In the genomic region with DNA sequence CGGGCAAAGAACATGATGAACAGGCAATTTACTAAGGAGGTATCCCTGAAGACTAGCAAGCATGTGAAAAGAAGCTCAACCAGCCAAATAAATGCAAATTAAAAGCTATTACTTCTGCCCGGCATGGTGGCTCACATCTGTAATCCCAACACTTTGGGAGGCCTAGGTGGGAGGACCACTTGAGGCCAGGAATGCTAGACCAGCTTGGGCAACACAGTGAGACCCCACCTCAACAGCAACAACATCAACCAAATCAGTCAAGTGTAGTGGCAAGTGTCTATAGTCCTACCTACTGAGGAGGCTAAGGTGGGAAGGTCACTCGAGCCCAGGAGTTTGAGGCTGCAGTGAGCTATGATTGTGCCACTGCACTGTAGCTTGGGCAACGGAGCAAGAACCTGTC, we compare ENCODE assay signal across 28 cellular contexts.
DNase-seq lines count a peak whose midpoint lies in the region; ATAC-seq, FAIRE-seq and TF ChIP-seq lines count a peak whose summit lies in the region.
"Had no signal": no experiment of that assay in that cellular context is flagged by ENCODE, and none has a peak within 500 bp of the region (broad histone marks: within the 10 kb centered on the region; RNA-seq: fewer than 3 reads in every experiment).

No MANE protein-coding gene starts in this region.

- peak overlapping the region; percentile 65; the same call in 1 of the 3 replicates for H2BK15ac ChIP-seq in IMR-90 (ENCODE audit: low read depth, low read length)
- no peak overlapping the region for H2BK15ac ChIP-seq in H1 (ENCODE audit: low read length)

- H3K4ac ChIP-seq in IMR-90 (ENCODE audit: low read depth, low read length) (0 out of 2 replicates have a peak overlapping the region, but pooled peaks have one; percentile 3), H1 (replicated peaks; ENCODE audit: insufficient read length, low read depth, low read length) (no peak overlapping the region)

- H3K18ac ChIP-seq in IMR-90 (ENCODE audit: low read depth, low read length) (peak overlapping the region; percentile 57), H1 (ENCODE audit: extremely low read depth, low read length) (no peak overlapping the region)

- no peak overlapping the region for H3K56ac ChIP-seq in IMR-90 (ENCODE audit: extremely low read depth, insufficient read depth, low read length)
- no peak overlapping the region for H3K56ac ChIP-seq in H1 (replicated peaks; ENCODE audit: insufficient read length, low read depth, low read length)

- H3K23me2 ChIP-seq in H1 (ENCODE audit: low read depth, low read length): no peaks in the 10 kb centered on the region; the same call in 1 of the 2 replicates

- peaks cover 5% of the 10 kb centered on the region for H3K4me1 ChIP-seq in mammary epithelial cell (ENCODE audit: insufficient read depth, low read length)
- peaks cover 11% of the 10 kb centered on the region for H3K4me1 ChIP-seq in IMR-90 (ENCODE audit: control insufficient read depth, insufficient read depth, low read length)
- peaks cover 0 to 9% (median 4%) of the 10 kb centered on the region in 4 experiments; a peak in 3 of 7 replicates for H3K4me1 ChIP-seq in H1 (replicated peaks in 1 of 4; ENCODE audit: control insufficient read depth in 3 of 4, insufficient read depth in 4 of 4, low read length in 3 of 4)
- H3K4me1 ChIP-seq in testis: peaks cover 5% of the 10 kb centered on the region
- H3K4me1 ChIP-seq: A549, BE2C, BLaER1 had no signal

- H3K4me2 ChIP-seq in mammary epithelial cell (ENCODE audit: insufficient read depth, low read depth, low read length): no peak overlapping the region
- no peak overlapping the region for H3K4me2 ChIP-seq in IMR-90 (ENCODE audit: low read depth, low read length)
- H3K4me2 ChIP-seq in H1 (ENCODE audit: insufficient read depth in 1 of 2, low read depth in 2 of 2, low read length in 2 of 2): no peak overlapping the region
- H3K4me2 ChIP-seq: A549, BLaER1 had no signal

- H3K27ac ChIP-seq in mammary epithelial cell (ENCODE audit: insufficient read depth, low read depth, low read length) (no peak overlapping the region), IMR-90 (ENCODE audit: insufficient read depth, low read length) (peak overlapping the region; percentile 29; the same call in 1 of the 2 replicates), H1 (ENCODE audit: low read depth, low read length) (no peak overlapping the region), testis (no peak overlapping the region)
- H3K27ac ChIP-seq: 22Rv1, A549, BLaER1 had no signal

- intact Hi-C loops in MCF 10A (cut with micrococcal nuclease) (loop anchor here (1.0 kb wide), 1 partner anchor 141 kb away; a partner anchor contains a TSS), mammary epithelial cell (cut with micrococcal nuclease) (no loop called here), IMR-90 (cut with micrococcal nuclease) (no loop called here), testis (cut with DNase I; ENCODE audit: low total_unique reads) (no loop called here)

- H4K20me1 ChIP-seq in mammary epithelial cell (ENCODE audit: insufficient read depth, low read length) (no peaks in the 10 kb centered on the region), IMR-90 (ENCODE audit: insufficient read depth, low read length) (no peaks in the 10 kb centered on the region), H1 (replicated peaks in 1 of 2; ENCODE audit: control insufficient read depth in 1 of 2, insufficient read depth in 2 of 2, low read length in 2 of 2) (no peaks in the 10 kb centered on the region)
- H4K20me1 ChIP-seq: BLaER1 had no signal

- TF ChIP-seq EP300 in H1 (IDR thresholded peaks at IDR 0.05; ENCODE audit: borderline replicate concordance in 1 of 2, low read depth in 2 of 2, low read length in 2 of 2): no peak

- no peak overlapping the region for H3K9ac ChIP-seq in mammary epithelial cell (ENCODE audit: insufficient read depth, low read length)
- no peak overlapping the region for H3K9ac ChIP-seq in IMR-90 (ENCODE audit: low read depth, low read length)
- H3K9ac ChIP-seq in H1 (replicated peaks in 1 of 4; ENCODE audit: extremely low read depth in 1 of 4, low read depth in 3 of 4, low read length in 3 of 4): no peak overlapping the region
- H3K9ac ChIP-seq: BLaER1 had no signal

- ATAC-seq in IMR-90 (ENCODE audit: low read depth): no peak
- no peak for ATAC-seq in GM21360 (IDR thresholded peaks at IDR 0.05; ENCODE audit: unreplicated experiment)
- ATAC-seq: A549, GM12878 had no signal

- no peak for FAIRE-seq in H1 (lab: Jason Lieb, UNC)
- FAIRE-seq: A549, GM12878, GM12892, GM18507 had no signal

- H3K4me1 Mint-ChIP-seq in MCF 10A (ENCODE audit: insufficient read depth, unreplicated experiment): peaks cover 33% of the 10 kb centered on the region
- H3K4me1 Mint-ChIP-seq: CD14-positive monocyte; CD4-positive, alpha-beta memory T cell; CD4-positive, CD25-positive, alpha-beta regulatory T cell; CD8-positive, alpha-beta memory T cell had no signal

- no peak for DNase-seq in MCF 10A (ENCODE audit: unreplicated experiment)
- DNase-seq in mammary epithelial cell: no peak
- DNase-seq in IMR-90: no peak
- no peak for DNase-seq in H1 (ENCODE audit: low read depth in 1 of 2, low spot score in 2 of 2)
- no peak for DNase-seq in testis
- DNase-seq in activated gamma-delta T cell (lab: John Stamatoyannopoulos, UW): no peak
- DNase-seq: ACHN; BE2C; C1 segment of cervical spinal cord; CD4-positive, alpha-beta memory T cell; CD4-positive, CD25-positive, alpha-beta regulatory T cell; CD8-positive, alpha-beta memory T cell; COR-L47; DMS 273 treated with DMSO at 0.1 percent for 48 hours; DMS153; DMS53; DMS79; DND-41; EL; GDM1 had no signal

- WGBS in mammary epithelial cell (ENCODE audit: low coverage, missing lambda C conversion rate): 91% methylated on average over 4 of the region's 4 CpGs
- WGBS in IMR-90 (ENCODE audit: extremely low coverage in 2 of 2, insufficient read length in 1 of 2), 2 experiments: no CpG with 5 or more reads among the region's 4 CpGs
- WGBS in H1 (ENCODE audit: extremely low coverage in 1 of 2, insufficient coverage in 1 of 2, insufficient read length in 1 of 2, insufficient replicate concordance in 2 of 2, low coverage in 1 of 2, low lambda C conversion rate in 2 of 2, missing lambda C conversion rate in 1 of 2), 2 experiments: 84% methylated on average over 4 of the region's 4 CpGs; no CpG with 5 or more reads in 1 of the 2 experiments
- 93 to 98% methylated on average over 4 of the region's 4 CpGs for WGBS in testis, 2 donors

- no peak overlapping the region; the same call in 1 of the 2 replicates for H3K14ac ChIP-seq in IMR-90 (replicated peaks; ENCODE audit: low read depth, low read length)
- no peak overlapping the region for H3K14ac ChIP-seq in H1 (ENCODE audit: insufficient read length)

- peak overlapping the region; percentile 19 for H3K27ac Mint-ChIP-seq in MCF 10A (ENCODE audit: low read depth, unreplicated experiment)
- H3K27ac Mint-ChIP-seq: CD14-positive monocyte; CD4-positive, alpha-beta memory T cell; CD4-positive, CD25-positive, alpha-beta regulatory T cell; CD8-positive, alpha-beta memory T cell had no signal

- H2BK5ac ChIP-seq in IMR-90 (ENCODE audit: low read depth, low read length, poor library complexity, severe bottlenecking): peak overlapping the region; percentile 41
- H2BK5ac ChIP-seq in H1 (ENCODE audit: low read depth, low read length): no peak overlapping the region

- no peaks in the 10 kb centered on the region for H3K36me3 ChIP-seq in mammary epithelial cell (ENCODE audit: insufficient read depth, low read length)
- H3K36me3 ChIP-seq in IMR-90 (ENCODE audit: control insufficient read depth, insufficient read depth, low read length): no peaks in the 10 kb centered on the region
- no peaks in the 10 kb centered on the region for H3K36me3 ChIP-seq in H1 (ENCODE audit: control insufficient read depth in 2 of 4, insufficient read depth in 4 of 4, low read length in 3 of 4)
- no peaks in the 10 kb centered on the region for H3K36me3 ChIP-seq in testis (ENCODE audit: low read depth, missing control alignments)
- H3K36me3 ChIP-seq: BE2C, BLaER1 had no signal

- no peak overlapping the region for H2AFZ ChIP-seq in mammary epithelial cell (ENCODE audit: low read depth, low read length)
- H2AFZ ChIP-seq in IMR-90 (replicated peaks; ENCODE audit: low read length, poor library complexity): no peak overlapping the region
- no peak overlapping the region for H2AFZ ChIP-seq in H1 (ENCODE audit: low read length)

- TF ChIP-seq CTCF in MCF 10A (IDR thresholded peaks at IDR 0.05; ENCODE audit: unreplicated experiment) (no peak), mammary epithelial cell (conservative IDR thresholded peaks at IDR 0.05 in 1 of 2, IDR thresholded peaks at IDR 0.05 in 1 of 2; ENCODE audit: extremely low read depth in 1 of 2, insufficient read depth in 1 of 2, low read depth in 1 of 2, low read length in 2 of 2) (no peak), IMR-90 (conservative IDR thresholded peaks at IDR 0.05; ENCODE audit: low read depth, low read length) (no peak), H1 (IDR thresholded peaks at IDR 0.05; ENCODE audit: control extremely low read depth in 1 of 3, insufficient read depth in 1 of 3, low read depth in 1 of 3, low read length in 3 of 3) (no peak), testis (IDR thresholded peaks at IDR 0.05) (no peak)

- TF ChIP-seq POLR2A in IMR-90 (IDR thresholded peaks at IDR 0.05; ENCODE audit: low read depth, low read length): no peak
- no peak for TF ChIP-seq POLR2A in H1 (IDR thresholded peaks at IDR 0.05; ENCODE audit: control extremely low read depth in 1 of 2, low read depth in 2 of 2, low read length in 2 of 2)
- no peak for TF ChIP-seq POLR2A in testis (IDR thresholded peaks at IDR 0.05)

- POLR2A ChIA-PET in MCF 10A (lab: Yijun Ruan, JAX): interaction anchor here (1.1 to 2.0 kb wide), 2 partner anchors 20 to 98 kb away, joined by 3 to 4 read pairs; no protein-coding TSS in a partner anchor
- POLR2A ChIA-PET in IMR-90 (lab: Charles Lee; ENCODE audit: unreplicated experiment): no interaction called here
- POLR2A ChIA-PET in H1 (lab: Charles Lee; ENCODE audit: partially characterized antibody): no interaction called here

- H4K8ac ChIP-seq in IMR-90 (ENCODE audit: low read depth in 2 of 2, low read length in 2 of 2) (0 out of 4 replicates have a peak overlapping the region, but pooled peaks have one; percentile 12 to 24), H1 (ENCODE audit: extremely low read depth, insufficient read depth, low read length) (no peak overlapping the region)

- H3K27me3 Mint-ChIP-seq in MCF 10A (ENCODE audit: insufficient read depth, unreplicated experiment): no peaks in the 10 kb centered on the region

- H2BK120ac ChIP-seq in IMR-90 (ENCODE audit: low read depth, low read length) (peak overlapping the region; percentile 59), H1 (replicated peaks; ENCODE audit: low read depth, low read length) (no peak overlapping the region)

- H3K23ac ChIP-seq in IMR-90 (ENCODE audit: low read depth, low read length) (no peak overlapping the region), H1 (ENCODE audit: insufficient read length) (no peak overlapping the region)

- dilution Hi-C loops in mammary epithelial cell (cut with HindIII; ENCODE audit: low sequenced_read_pairs) (no loop called here), IMR-90 (cut with HindIII; ENCODE audit: low sequenced_read_pairs, unreplicated experiment) (no loop called here)

- H3K9me3 Mint-ChIP-seq in MCF 10A (ENCODE audit: unreplicated experiment): no peaks in the 10 kb centered on the region
- H3K9me3 Mint-ChIP-seq: CD4-positive, alpha-beta memory T cell had no signal

- no peak overlapping the region for H3K4me3 Mint-ChIP-seq in MCF 10A (ENCODE audit: unreplicated experiment)
- H3K4me3 Mint-ChIP-seq: CD14-positive monocyte; CD4-positive, alpha-beta memory T cell; CD4-positive, CD25-positive, alpha-beta regulatory T cell; CD8-positive, alpha-beta memory T cell had no signal

- BruUV-seq in MCF 10A (replicated peaks; lab: Mats Ljungman, UMichigan) (no TSS peak), mammary epithelial cell (replicated peaks; lab: Mats Ljungman, UMichigan) (no TSS peak), IMR-90 (replicated peaks; lab: Mats Ljungman, UMichigan) (no TSS peak)

- in situ Hi-C loops in mammary epithelial cell (cut with MboI; ENCODE audit: low sequenced_read_pairs in 2 of 2) (no loop called here), IMR-90 (cut with MboI; ENCODE audit: low sequenced_read_pairs) (no loop called here)

- H4K91ac ChIP-seq in IMR-90 (ENCODE audit: insufficient read depth, low read depth, low read length): peak overlapping the region; percentile 60
- no peak overlapping the region for H4K91ac ChIP-seq in H1 (replicated peaks; ENCODE audit: insufficient read length, low read length)

- peaks cover 11% of the 10 kb centered on the region for H3K36me3 Mint-ChIP-seq in MCF 10A (ENCODE audit: insufficient read depth, unreplicated experiment)
- H3K36me3 Mint-ChIP-seq: CD14-positive monocyte; CD4-positive, alpha-beta memory T cell; CD4-positive, CD25-positive, alpha-beta regulatory T cell; CD8-positive, alpha-beta memory T cell had no signal

- H3K4me3 ChIP-seq in mammary epithelial cell (replicated peaks in 1 of 3; ENCODE audit: insufficient read depth in 1 of 3, low read depth in 2 of 3, low read length in 3 of 3) (no peak overlapping the region), IMR-90 (ENCODE audit: insufficient read depth, low read depth, low read length) (no peak overlapping the region), H1 (ENCODE audit: extremely low read depth in 1 of 4, insufficient read depth in 2 of 4, low read depth in 3 of 4, low read length in 4 of 4) (no peak overlapping the region), testis (no peak overlapping the region)
- H3K4me3 ChIP-seq: A549, BLaER1, GM12878 had no signal

- no peak overlapping the region for H2AK9ac ChIP-seq in IMR-90 (replicated peaks; ENCODE audit: low read depth, low read length, poor library complexity)

- H3K9me1 ChIP-seq in IMR-90 (ENCODE audit: insufficient read depth, low read length): no peaks in the 10 kb centered on the region; the same call in 1 of the 2 replicates

- H2BK12ac ChIP-seq in H1 (ENCODE audit: low read depth, low read length): no peak overlapping the region

- CTCF ChIA-PET in MCF 10A (lab: Yijun Ruan, JAX): interaction anchor here (0.6 to 3.3 kb wide), 9 partner anchors 14 to 331 kb away, joined by 3 to 15 read pairs (median 4); a partner anchor contains a TSS
- CTCF ChIA-PET in mammary epithelial cell (lab: Charles Lee; ENCODE audit: low non-redundant PET): no interaction called here
- CTCF ChIA-PET in IMR-90 (lab: Yijun Ruan, JAX): interaction anchor here (2.1 kb wide), 1 partner anchor 142 kb away, joined by 12 read pairs; a partner anchor contains a TSS
- CTCF ChIA-PET in H1 (lab: Charles Lee; ENCODE audit: partially characterized antibody): interaction anchor here (0.6 to 1.3 kb wide), 3 partner anchors 68 to 223 kb away, joined by 3 to 6 read pairs (median 4); no protein-coding TSS in a partner anchor

- H2BK20ac ChIP-seq in IMR-90 (ENCODE audit: low read depth, low read length): peak overlapping the region; percentile 22; the same call in 1 of the 2 replicates
- H2BK20ac ChIP-seq in H1 (ENCODE audit: low read length): no peak overlapping the region

- H2AK5ac ChIP-seq in IMR-90 (ENCODE audit: low read depth, low read length): peak overlapping the region; percentile 56; the same call in 1 of the 2 replicates
- peak overlapping the region; percentile 77; the same call in 1 of the 2 replicates for H2AK5ac ChIP-seq in H1 (ENCODE audit: low read depth, low read length)

- no peaks in the 10 kb centered on the region for H3K9me3 ChIP-seq in mammary epithelial cell (replicated peaks; ENCODE audit: insufficient read depth, low read length)
- no peaks in the 10 kb centered on the region for H3K9me3 ChIP-seq in IMR-90 (ENCODE audit: control insufficient read depth, insufficient read depth, low read length)
- no peaks in the 10 kb centered on the region for H3K9me3 ChIP-seq in H1 (ENCODE audit: insufficient read depth in 2 of 2, low read depth in 1 of 2, low read length in 1 of 2)
- no peaks in the 10 kb centered on the region for H3K9me3 ChIP-seq in testis
- H3K9me3 ChIP-seq: A549, BE2C, BLaER1 had no signal

- H3K27me3 ChIP-seq in mammary epithelial cell (ENCODE audit: insufficient read depth, low read length) (no peaks in the 10 kb centered on the region), IMR-90 (ENCODE audit: control insufficient read depth, insufficient read depth, low read length) (no peaks in the 10 kb centered on the region), H1 (replicated peaks in 1 of 4; ENCODE audit: control insufficient read depth in 3 of 4, extremely low read depth in 1 of 4, insufficient read depth in 3 of 4, low read length in 3 of 4) (no peaks in the 10 kb centered on the region), testis (no peaks in the 10 kb centered on the region)
- H3K27me3 ChIP-seq: BE2C, BLaER1 had no signal

- H3K79me1 ChIP-seq in IMR-90 (ENCODE audit: low read depth in 1 of 2, low read length in 2 of 2): no peaks in the 10 kb centered on the region
- H3K79me1 ChIP-seq in H1 (ENCODE audit: low read depth, low read length): no peaks in the 10 kb centered on the region

- H4K5ac ChIP-seq in IMR-90 (ENCODE audit: low read depth, low read length) (peak overlapping the region; percentile 20; the same call in 1 of the 2 replicates), H1 (ENCODE audit: insufficient read length, low read depth, low read length) (no peak overlapping the region)

- H3K79me2 ChIP-seq in mammary epithelial cell (ENCODE audit: insufficient read depth, low read length): no peaks in the 10 kb centered on the region
- H3K79me2 ChIP-seq in H1 (ENCODE audit: control insufficient read depth in 1 of 2, insufficient read depth in 2 of 2, low read length in 2 of 2): no peaks in the 10 kb centered on the region

- TF ChIP-seq RAD21 in IMR-90 (IDR thresholded peaks at IDR 0.05; ENCODE audit: low read length) (no peak), H1 (IDR thresholded peaks at IDR 0.05 in 1 of 2, conservative IDR thresholded peaks at IDR 0.05 in 1 of 2; ENCODE audit: low read depth in 2 of 2, low read length in 2 of 2) (no peak)
